ENCODE assay signal across 30 cellular contexts in the genomic region with DNA sequence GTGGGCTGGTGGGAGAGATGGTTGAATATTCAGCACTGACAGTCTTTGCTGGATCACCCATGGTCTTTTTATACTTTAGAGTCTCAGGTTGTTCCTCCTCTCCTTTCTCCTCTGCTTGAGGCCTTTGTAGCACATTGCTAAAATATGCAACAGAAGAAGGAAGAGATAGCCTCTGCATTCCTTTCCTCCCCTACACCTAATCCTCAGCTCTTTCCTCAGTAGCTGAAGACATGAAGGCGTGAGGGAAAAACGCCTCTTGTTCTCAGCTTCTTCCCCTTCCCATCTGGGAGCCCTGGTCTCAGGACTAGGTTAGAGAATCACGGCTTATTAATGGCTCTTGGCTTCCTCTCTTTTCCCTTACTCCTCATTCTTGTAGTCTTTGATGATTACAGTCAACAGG.
"Had no signal": no experiment of that assay in that cellular context is flagged by ENCODE, and none has a peak within 500 bp of the region (broad histone marks: within the 10 kb centered on the region; RNA-seq: fewer than 3 reads in every experiment).

No MANE protein-coding gene starts in this region.

- ATAC-seq: gastroesophageal sphincter; left lung; lower lobe of right lung; mucosa of descending colon; natural killer cell treated with Interleukin-12 subunit alpha and Interleukin-12 subunit beta and Interleukin-15 and Interleukin-18, amount 100 ng/mL, for 72 hours; sciatic nerve; stimulated activated naive CD8-positive, alpha-beta T cell treated with anti-CD3 and anti-CD28 coated beads, Interleukin-15, Interleukin-2, amounts not matched to agents 100 U/mL and 50 U/mL, for 24 hours had no signal

- H3K4me3 ChIP-seq: gastroesophageal sphincter, hepatocyte, left lung, lower lobe of right lung, mucosa of descending colon, skin epidermis, testis, uterus had no signal

- H3K36me3 ChIP-seq: gastroesophageal sphincter, left lung, lower lobe of right lung, neutrophil, uterus had no signal

- FAIRE-seq: bronchial epithelial cell, colon, islet of Langerhans had no signal

- H3K9me3 Mint-ChIP-seq: central memory CD8-positive, alpha-beta T cell had no signal

- H3K27ac ChIP-seq: gastroesophageal sphincter, hepatocyte, left lung, lower lobe of right lung, neutrophil, skin epidermis, testis, uterus had no signal

- H3K4me1 ChIP-seq: left lung, lower lobe of right lung, testis, uterus had no signal

- H3K4me3 Mint-ChIP-seq: activated CD4-positive, alpha-beta memory T cell treated with anti-CD3 and anti-CD28 coated beads, Interleukin-2, amount 10 ng/mL, durations not matched to agents 7 days and 5 days; activated CD4-positive, alpha-beta T cell treated with anti-CD3 and anti-CD28 coated beads, Interleukin-2, amount 10 ng/mL, durations not matched to agents 7 days and 5 days; activated T-cell treated with anti-CD3 and anti-CD28 coated beads, Interleukin-2, amount 50 U/mL, for 24 hours; central memory CD8-positive, alpha-beta T cell; natural killer cell treated with Interleukin-12 subunit alpha and Interleukin-12 subunit beta and Interleukin-15 and Interleukin-18, amount 100 ng/mL, for 72 hours had no signal

- H3K27me3 Mint-ChIP-seq: central memory CD8-positive, alpha-beta T cell; natural killer cell treated with Interleukin-12 subunit alpha and Interleukin-12 subunit beta and Interleukin-15 and Interleukin-18, amount 100 ng/mL, for 72 hours had no signal

- H3K27me3 ChIP-seq: gastroesophageal sphincter, hepatocyte, left lung, neutrophil, testis, uterus had no signal

- H2AFZ ChIP-seq: hepatocyte had no signal

- H3K9me3 ChIP-seq: gastroesophageal sphincter, lower lobe of right lung, mucosa of descending colon, neutrophil, testis, uterus had no signal

- H3K4me1 Mint-ChIP-seq: activated CD4-positive, alpha-beta memory T cell treated with anti-CD3 and anti-CD28 coated beads, Interleukin-2, amount 10 ng/mL, durations not matched to agents 7 days and 5 days; activated CD4-positive, alpha-beta T cell treated with anti-CD3 and anti-CD28 coated beads, Interleukin-2, amount 10 ng/mL, durations not matched to agents 7 days and 5 days; central memory CD8-positive, alpha-beta T cell had no signal

- H3K4me2 ChIP-seq: hepatocyte had no signal

- H3K36me3 Mint-ChIP-seq: natural killer cell treated with Interleukin-12 subunit alpha and Interleukin-12 subunit beta and Interleukin-15 and Interleukin-18, amount 100 ng/mL, for 72 hours had no signal

- H3K27ac Mint-ChIP-seq: activated CD4-positive, alpha-beta memory T cell treated with anti-CD3 and anti-CD28 coated beads, Interleukin-2, amount 10 ng/mL, durations not matched to agents 7 days and 5 days; activated CD4-positive, alpha-beta T cell treated with anti-CD3 and anti-CD28 coated beads, Interleukin-2, amount 10 ng/mL, durations not matched to agents 7 days and 5 days; activated T-cell treated with anti-CD3 and anti-CD28 coated beads, Interleukin-2, amount 50 U/mL, for 24 hours; natural killer cell treated with Interleukin-12 subunit alpha and Interleukin-12 subunit beta and Interleukin-15 and Interleukin-18, amount 100 ng/mL, for 72 hours had no signal

- H3K79me2 ChIP-seq: hepatocyte had no signal

- DNase-seq: activated CD4-positive, alpha-beta memory T cell treated with anti-CD3 and anti-CD28 coated beads, Interleukin-2, amount 10 ng/mL, durations not matched to agents 7 days and 5 days; activated CD4-positive, alpha-beta T cell treated with anti-CD3 and anti-CD28 coated beads for 1 hour; activated CD4-positive, alpha-beta T cell treated with anti-CD3 and anti-CD28 coated beads, Interleukin-2, amount 10 ng/mL, durations not matched to agents 7 days and 5 days; activated CD8-positive, alpha-beta memory T cell treated with anti-CD3 and anti-CD28 coated beads, Interleukin-2, amount 50 U/mL, for 48 hours; activated gamma-delta T cell; activated naive CD4-positive, alpha-beta T cell treated with anti-CD3 and anti-CD28 coated beads, Interleukin-2, amount 50 U/mL, for 16 hours; activated T-cell treated with anti-CD3 and anti-CD28 coated beads, Interleukin-2, amount 50 U/mL, for 24 hours; dermis blood vessel endothelial cell; effector CD8-positive, alpha-beta T cell; left lung; lower lobe of right lung; mesenchymal stem cell; mucosa of descending colon; stimulated activated CD4-positive, alpha-beta T cell treated with anti-CD3 and anti-CD28 coated beads, Interleukin-12 subunit alpha, Interleukin-12 subunit beta, amount 100 ng/mL, for 4 hours; stimulated activated CD4-positive, alpha-beta T cell treated with anti-CD3 and anti-CD28 coated beads, Interleukin-4, amount 100 ng/mL, for 1 hour; stimulated activated naive CD8-positive, alpha-beta T cell treated with anti-CD3 and anti-CD28 coated beads, Interleukin-15, Interleukin-2, amounts not matched to agents 100 U/mL and 50 U/mL, for 24 hours; T-helper 2 cell; testis; trophoblast cell; uterus had no signal
